Comparison of ENCODE assay signal across 1 cellular context in the genomic region with DNA sequence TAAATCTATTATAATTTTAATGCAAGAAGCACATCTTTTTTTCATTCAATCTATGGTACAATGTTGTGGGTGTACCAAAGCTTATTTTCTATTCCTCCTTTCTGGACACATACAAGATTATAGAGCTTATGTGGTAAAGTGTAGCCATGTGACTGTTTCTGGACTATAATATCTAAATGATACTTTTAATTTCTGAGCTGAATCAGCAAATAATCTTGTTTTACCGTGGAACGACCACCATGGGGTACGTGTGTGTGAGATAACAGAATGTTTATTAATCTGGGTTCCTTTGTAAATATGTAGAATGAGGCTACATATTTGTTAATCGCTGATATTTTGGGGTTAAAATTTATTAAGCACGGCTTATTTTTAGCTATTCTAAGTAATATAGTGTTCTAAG.
TF ChIP-seq lines count a peak whose summit lies in the region.

No MANE protein-coding gene starts in this region.

TF ChIP-seq in HepG2, 621 proteins besides CTCF, POLR2A, EP300 and RAD21:
- no peak for TF ChIP-seq GRHL1 (CRISPR knock-in tag; conservative IDR thresholded peaks at IDR 0.05)
- TF ChIP-seq MAFF (IDR thresholded peaks at IDR 0.05; ENCODE audit: low read depth, low read length), result peak; percentile 60
- no peak for TF ChIP-seq ZNF383 (CRISPR knock-in tag; IDR thresholded peaks at IDR 0.05; ENCODE audit: borderline replicate concordance)
- no peak for TF ChIP-seq GTF3A (CRISPR knock-in tag; conservative IDR thresholded peaks at IDR 0.05)
- no peak for TF ChIP-seq IKZF1 (IDR thresholded peaks at IDR 0.05)
- TF ChIP-seq MAFK (conservative IDR thresholded peaks at IDR 0.05 in 1 of 2, IDR thresholded peaks at IDR 0.05 in 1 of 2; ENCODE audit: low read length in 2 of 2), result peak; percentile 58 to 79
- TF ChIP-seq SIX4 (CRISPR knock-in tag; IDR thresholded peaks at IDR 0.05), result no peak
- TF ChIP-seq RFX3 (CRISPR knock-in tag; IDR thresholded peaks at IDR 0.05), result no peak
TF ChIP-seq in HepG2: peak in this region for 2.
